8 cellular contexts compared by ENCODE assay signal in the genomic region with DNA sequence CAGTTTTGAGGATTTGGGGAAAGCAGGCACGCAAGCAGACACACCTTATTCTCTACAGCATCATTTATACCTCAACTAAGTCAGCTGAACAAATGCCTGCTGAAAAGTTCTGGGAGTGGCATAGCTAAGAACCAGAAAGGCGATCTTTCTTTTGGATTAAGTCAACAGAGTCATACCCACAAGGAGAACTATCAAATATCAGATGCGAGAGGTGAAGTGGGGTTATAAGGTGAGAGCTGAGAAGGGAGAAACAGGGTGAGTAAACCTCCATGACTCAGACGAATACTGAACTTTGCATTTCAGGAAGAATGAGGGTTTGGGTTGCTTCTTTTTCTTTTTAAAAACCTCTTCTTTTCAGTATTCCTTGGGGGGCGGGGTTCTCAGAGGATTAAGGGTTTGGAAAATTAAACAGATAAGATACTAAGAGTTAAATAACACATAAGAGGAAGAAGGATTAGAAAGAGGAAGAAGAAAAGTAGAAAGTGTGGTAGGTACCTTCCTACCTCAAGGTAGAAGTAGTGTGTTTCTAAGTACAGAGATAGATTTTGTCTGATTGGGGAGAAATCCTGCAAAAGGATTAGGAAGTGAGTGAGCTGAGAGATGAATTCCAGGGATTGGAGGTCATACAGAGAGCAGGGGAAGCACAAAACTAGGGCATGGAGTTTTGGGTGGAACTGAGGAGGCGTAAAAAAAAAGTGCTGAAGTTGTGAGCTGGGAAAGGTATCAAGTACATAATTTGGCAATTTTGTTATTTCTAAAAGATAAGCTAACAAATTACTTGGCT. TPM values are rescaled to one million over a fixed set of nuclear protein-coding genes. Genes with fewer than 3 reads are reported as not detected.
DNase-seq lines count a peak whose midpoint lies in the region; ATAC-seq and TF ChIP-seq lines count a peak whose summit lies in the region.

No MANE protein-coding gene starts in this region.

- no peak overlapping the region for H4K5ac ChIP-seq in mesendoderm (ENCODE audit: low read length)

- H2BK15ac ChIP-seq in mesendoderm (replicated peaks; ENCODE audit: low read depth): no peak overlapping the region

- H2BK120ac ChIP-seq in mesendoderm (ENCODE audit: low read depth, low read length): no peak overlapping the region

- no peaks in the 10 kb centered on the region for H3K79me1 ChIP-seq in mesendoderm (ENCODE audit: low read length)

- H3K36me3 ChIP-seq in WERI-Rb-1 (peaks cover 4% of the 10 kb centered on the region), mesendoderm (ENCODE audit: control insufficient read depth, insufficient read depth, low read length) (no peaks in the 10 kb centered on the region)

- H3K4me3 ChIP-seq in WERI-Rb-1 (ENCODE audit: low read depth, low read length) (no peak overlapping the region), mesendoderm (ENCODE audit: low read length) (no peak overlapping the region)

- H3K27me3 ChIP-seq in WERI-Rb-1 (ENCODE audit: insufficient read depth, low read depth, severe bottlenecking) (no peaks in the 10 kb centered on the region), mesendoderm (ENCODE audit: insufficient read depth, low read length, poor library complexity) (no peaks in the 10 kb centered on the region)

- TF ChIP-seq CTCF in WERI-Rb-1 (IDR thresholded peaks at IDR 0.05; ENCODE audit: low read depth, low read length): no peak

- H3K4me1 ChIP-seq in mesendoderm (ENCODE audit: control insufficient read depth, low read depth, low read length): peaks cover 4% of the 10 kb centered on the region

- H2BK5ac ChIP-seq in mesendoderm (ENCODE audit: low read length): no peak overlapping the region

- no peaks in the 10 kb centered on the region for H3K79me2 ChIP-seq in mesendoderm (ENCODE audit: control insufficient read depth, insufficient read depth, low read length)

- H3K4me2 ChIP-seq in mesendoderm (ENCODE audit: low read length): no peak overlapping the region

- no peak overlapping the region for H3K18ac ChIP-seq in mesendoderm (ENCODE audit: low read length)

- H3K56ac ChIP-seq in mesendoderm (ENCODE audit: low read length): no peak overlapping the region

- no peak overlapping the region for H3K4ac ChIP-seq in mesendoderm (ENCODE audit: low read depth, low read length)

- no peak overlapping the region for H2AK5ac ChIP-seq in mesendoderm (ENCODE audit: low read length)

- peak; percentile 64 for ATAC-seq in GM21786 (IDR thresholded peaks at IDR 0.05; ENCODE audit: unreplicated experiment)
- ATAC-seq in HG02623 (IDR thresholded peaks at IDR 0.05; ENCODE audit: unreplicated experiment): no peak
- ATAC-seq in GM21576 (IDR thresholded peaks at IDR 0.05; ENCODE audit: unreplicated experiment): no peak
- no peak for ATAC-seq in left lobe of liver

- DNase-seq in GM04503 (ENCODE audit: low read depth) (peak; percentile 11), WERI-Rb-1 (no peak), mesendoderm (peak; percentile 74), amniotic stem cell (lab: John Stamatoyannopoulos, UW) (no peak), left lobe of liver (ENCODE audit: low spot score) (no peak)

- H3K9me3 ChIP-seq in WERI-Rb-1 (ENCODE audit: severe bottlenecking): no peaks in the 10 kb centered on the region

- no peak overlapping the region for H3K23ac ChIP-seq in mesendoderm (ENCODE audit: low read length)

- no CpG with 5 or more reads among the region's 6 CpGs for WGBS in mesendoderm (ENCODE audit: extremely low coverage, insufficient coverage, low lambda C conversion rate)

- peak overlapping the region; percentile 24; the same call in 1 of the 2 replicates for H3K27ac ChIP-seq in WERI-Rb-1
- no peak overlapping the region for H3K27ac ChIP-seq in mesendoderm (ENCODE audit: low read depth, low read length)

- no peak overlapping the region for H3K9ac ChIP-seq in mesendoderm (ENCODE audit: low read length)

- H4K8ac ChIP-seq in mesendoderm (ENCODE audit: low read depth, low read length): no peak overlapping the region

RNA-seq across cellular contexts. Expression of a gene that starts 41.3 kb away (rescaled TPM):
- 40.1 TPM for polyA plus RNA-seq in mesendoderm (2013, experiment 1 of 2)
- 41.5 TPM for polyA plus RNA-seq in mesendoderm (2013, experiment 2 of 2)
- 18.1 TPM for total RNA-seq in left lobe of liver

Comparison
In these comparisons a context has a peak if more than half of its experiments do, and no peak if none do; other contexts are left out.
1. DNase-seq: peak in GM04503 (single experiment) and mesendoderm (single experiment); none in WERI-Rb-1 (single experiment), amniotic stem cell (single experiment) and left lobe of liver (single experiment).